ENCODE assay signal across 8 cellular contexts in genomic region chr10:91799580-91799975, GRCh38. TPM values are rescaled to one million over a fixed set of nuclear protein-coding genes. Genes with fewer than 3 reads are reported as not detected.
DNase-seq lines count a peak whose midpoint lies in the region; ATAC-seq lines count a peak whose summit lies in the region.

No MANE protein-coding gene starts in this region.

- H3K4me3 ChIP-seq in skeletal muscle tissue (ENCODE audit: low read length in 3 of 3) = peak overlapping the region; percentile 88 to 99 (median 89)

- no peaks in the 10 kb centered on the region for H3K9me3 ChIP-seq in T-helper 17 cell (ENCODE audit: control insufficient read depth, low read length, poor library complexity, severe bottlenecking)
- no peaks in the 10 kb centered on the region for H3K9me3 ChIP-seq in skeletal muscle tissue (ENCODE audit: control insufficient read depth in 3 of 3, low read length in 3 of 3)

- H3K27me3 Mint-ChIP-seq in T-helper 17 cell = no peaks in the 10 kb centered on the region

- ATAC-seq in T-helper 17 cell = no peak
- no peak for ATAC-seq in GM21526 (IDR thresholded peaks at IDR 0.05; ENCODE audit: low FRiP score, unreplicated experiment)

- peaks cover 0 to 11% (median 5%) of the 10 kb centered on the region in 3 donors for H3K36me3 ChIP-seq in skeletal muscle tissue (ENCODE audit: control insufficient read depth in 3 of 3, insufficient read depth in 3 of 3, low read length in 3 of 3)

- peak overlapping the region; percentile 96 for H3K27ac Mint-ChIP-seq in T-helper 17 cell

- peaks cover 22 to 52% (median 40%) of the 10 kb centered on the region in 3 donors for H3K4me1 ChIP-seq in skeletal muscle tissue (ENCODE audit: control insufficient read depth in 3 of 3, insufficient read depth in 3 of 3, low read length in 3 of 3)

- no peaks in the 10 kb centered on the region for H3K27me3 ChIP-seq in skeletal muscle tissue (ENCODE audit: control insufficient read depth in 3 of 3, insufficient read depth in 3 of 3, low read length in 3 of 3)

- H3K36me3 Mint-ChIP-seq in T-helper 17 cell (ENCODE audit: low read depth) = no peaks in the 10 kb centered on the region

- H3K9ac ChIP-seq in skeletal muscle tissue (ENCODE audit: low read depth in 1 of 3, low read length in 3 of 3) = peak overlapping the region; percentile 97 to 98 (median 97)

- peaks cover 55% of the 10 kb centered on the region for H3K4me1 Mint-ChIP-seq in T-helper 17 cell

- H3K27ac ChIP-seq in skeletal muscle tissue (ENCODE audit: low read depth, low read length) = peak overlapping the region; percentile 99

- peak; percentile 22 for DNase-seq in HCEC 1CT
- no peak for DNase-seq in T-helper 17 cell
- DNase-seq in glomerular visceral epithelial cell (ENCODE audit: extremely low spot score) = peak; percentile 26
- DNase-seq in NCI-H510A treated with DMSO at 0.1 percent for 48 hours (lab: John Stamatoyannopoulos, UW) = no peak
- no peak for DNase-seq in AG08395 (ENCODE audit: low spot score)
- no peak for DNase-seq in HK-2 (ENCODE audit: unreplicated experiment)

- peak overlapping the region; percentile 97 for H3K4me3 Mint-ChIP-seq in T-helper 17 cell

RNA-seq across cellular contexts. Expression of gene TNKS2, which starts 1.4 kb away (rescaled TPM):
- total RNA-seq in T-helper 17 cell = 10 to 100 TPM; 43.4 to 50.6 TPM
- 41.2 TPM for total RNA-seq in skeletal muscle tissue

Comparison
In these comparisons a context has a peak if more than half of its experiments do, and no peak if none do; other contexts are left out.
1. DNase-seq: peak in HCEC 1CT (single experiment) and glomerular visceral epithelial cell (single experiment); none in T-helper 17 cell (0 of 3), NCI-H510A treated with DMSO at 0.1 percent for 48 hours (single experiment), AG08395 (single experiment) and HK-2 (single experiment).